19 cellular contexts compared by ENCODE assay signal in the genomic region with DNA sequence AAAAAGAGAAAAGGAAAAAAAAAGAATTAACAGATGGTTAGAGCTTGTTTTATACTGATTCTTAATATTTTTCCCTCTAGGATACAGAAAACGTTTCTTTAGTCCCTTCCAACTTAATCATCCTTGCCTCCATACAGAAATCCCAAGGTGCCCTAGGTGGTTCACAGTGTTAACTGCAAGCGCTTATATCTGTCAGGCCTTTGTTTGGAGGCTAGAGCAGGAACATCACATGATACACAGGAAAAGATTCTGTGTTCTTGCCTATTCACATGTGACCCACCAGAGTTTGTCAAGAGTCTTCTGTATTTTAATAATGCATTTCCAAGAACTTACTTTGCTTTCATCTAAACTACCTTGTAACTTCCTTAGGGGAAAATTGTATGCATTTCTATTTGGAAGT. TPM values are rescaled to one million over a fixed set of nuclear protein-coding genes. Genes with fewer than 3 reads are reported as not detected.
DNase-seq lines count a peak whose midpoint lies in the region; ATAC-seq and TF ChIP-seq lines count a peak whose summit lies in the region.
"Had no signal": no experiment of that assay in that cellular context is flagged by ENCODE, and none has a peak within 500 bp of the region (broad histone marks: within the 10 kb centered on the region; RNA-seq: fewer than 3 reads in every experiment).

No MANE protein-coding gene starts in this region.

- intact Hi-C loops in left ventricle myocardium superior (cut with micrococcal nuclease): no loop called here
- intact Hi-C loops in cardiac septum (cut with DNase I): no loop called here
- intact Hi-C loops in CD4-positive, alpha-beta memory T cell (cut with micrococcal nuclease): no loop called here

- H3K9me3 ChIP-seq in CD4-positive, alpha-beta memory T cell (ENCODE audit: control insufficient read depth in 1 of 2, low read length in 2 of 2): no peaks in the 10 kb centered on the region
- H3K9me3 ChIP-seq: BE2C had no signal

- POLR2A ChIA-PET in CD4-positive, alpha-beta memory T cell (lab: Charles Lee; ENCODE audit: partially characterized antibody): no interaction called here

- TF ChIP-seq CTCF in nephron progenitor cell (IDR thresholded peaks at IDR 0.05): no peak

- peak overlapping the region; percentile 71 for H3K27ac Mint-ChIP-seq in nephron progenitor cell
- H3K27ac Mint-ChIP-seq in CD4-positive, alpha-beta memory T cell: no peak overlapping the region
- H3K27ac Mint-ChIP-seq: CD4-positive, CD25-positive, alpha-beta regulatory T cell; GM23338; HFFc6; IgD-negative memory B cell had no signal

- H3K27me3 Mint-ChIP-seq in nephron progenitor cell (ENCODE audit: low read depth, poor library complexity): peaks cover 4% of the 10 kb centered on the region
- H3K27me3 Mint-ChIP-seq in CD4-positive, alpha-beta memory T cell: no peaks in the 10 kb centered on the region
- H3K27me3 Mint-ChIP-seq: IgD-negative memory B cell had no signal

- no peak overlapping the region for H3K4me3 Mint-ChIP-seq in nephron progenitor cell
- H3K4me3 Mint-ChIP-seq in CD4-positive, alpha-beta memory T cell: no peak overlapping the region
- H3K4me3 Mint-ChIP-seq: CD4-positive, CD25-positive, alpha-beta regulatory T cell; GM23338; HFFc6; IgD-negative memory B cell had no signal

- H3K27ac ChIP-seq in CD4-positive, alpha-beta memory T cell (ENCODE audit: low read depth, low read length): no peak overlapping the region

- no peak overlapping the region for H3K4me3 ChIP-seq in CD4-positive, alpha-beta memory T cell (ENCODE audit: low read length in 2 of 2)
- H3K4me3 ChIP-seq: GM23338 had no signal

- H3K36me3 Mint-ChIP-seq in nephron progenitor cell (ENCODE audit: low read depth): no peaks in the 10 kb centered on the region
- no peaks in the 10 kb centered on the region for H3K36me3 Mint-ChIP-seq in CD4-positive, alpha-beta memory T cell
- H3K36me3 Mint-ChIP-seq: CD4-positive, CD25-positive, alpha-beta regulatory T cell; IgD-negative memory B cell had no signal

- peak; percentile 54 for ATAC-seq in left ventricle myocardium superior
- ATAC-seq in HG03045 (IDR thresholded peaks at IDR 0.05; ENCODE audit: unreplicated experiment): no peak
- no peak for ATAC-seq in esophagus mucosa
- ATAC-seq: GM23338, HepG2 had no signal

- no peaks in the 10 kb centered on the region for H3K36me3 ChIP-seq in CD4-positive, alpha-beta memory T cell (ENCODE audit: insufficient read depth, low read length)
- H3K36me3 ChIP-seq: BE2C had no signal

- peaks cover 28% of the 10 kb centered on the region for H3K4me1 Mint-ChIP-seq in nephron progenitor cell
- H3K4me1 Mint-ChIP-seq in CD4-positive, alpha-beta memory T cell: no peaks in the 10 kb centered on the region
- H3K4me1 Mint-ChIP-seq: CD4-positive, CD25-positive, alpha-beta regulatory T cell had no signal

- no peaks in the 10 kb centered on the region for H3K9me3 Mint-ChIP-seq in nephron progenitor cell
- H3K9me3 Mint-ChIP-seq in CD4-positive, alpha-beta memory T cell: no peaks in the 10 kb centered on the region
- H3K9me3 Mint-ChIP-seq: GM23338, HFFc6, IgD-negative memory B cell had no signal

- DNase-seq in left ventricle myocardium superior (no peak), cardiac septum (ENCODE audit: low spot score) (no peak), NCI-H69 (lab: John Stamatoyannopoulos, UW) (peak; percentile 21), nephron progenitor cell (no peak)
- DNase-seq in CD4-positive, alpha-beta memory T cell: no peak
- DNase-seq: ACHN; BE2C; C1 segment of cervical spinal cord; CD4-positive, CD25-positive, alpha-beta regulatory T cell; DMS153; DMS79; GDM1; HCEC 1CT; HFFc6 had no signal

- H3K27me3 ChIP-seq in CD4-positive, alpha-beta memory T cell (ENCODE audit: insufficient read depth, low read length): no peaks in the 10 kb centered on the region
- H3K27me3 ChIP-seq: BE2C had no signal

- H3K4me1 ChIP-seq in CD4-positive, alpha-beta memory T cell (ENCODE audit: insufficient read depth, low read length): no peaks in the 10 kb centered on the region
- H3K4me1 ChIP-seq: BE2C had no signal

- CTCF ChIA-PET in CD4-positive, alpha-beta memory T cell (lab: Charles Lee; ENCODE audit: partially characterized antibody): interaction anchor here (1.0 kb wide), 1 partner anchor 32 kb away, joined by 5 read pairs; no protein-coding TSS in a partner anchor

RNA-seq across cellular contexts. Expression of a gene that starts 31.3 kb away (rescaled TPM):
- total RNA-seq in left ventricle myocardium superior: 21.4 TPM
- 6.5 TPM for total RNA-seq in cardiac septum
- total RNA-seq in esophagus mucosa: 9.9 TPM
- total RNA-seq in CD4-positive, alpha-beta memory T cell: 1 to 10 TPM; 4.4 to 5.8 TPM
- 1 to 10 TPM; 2.8 to 4.2 TPM for polyA plus RNA-seq in CD4-positive, alpha-beta memory T cell
- total RNA-seq: HFFc6 had no signal

RNA-seq across cellular contexts. Expression of a gene that starts 52.2 kb away (rescaled TPM):
- 160 TPM for total RNA-seq in left ventricle myocardium superior
- 90.5 TPM for total RNA-seq in cardiac septum
- 40.4 TPM for total RNA-seq in esophagus mucosa
- total RNA-seq in CD4-positive, alpha-beta memory T cell: 1 to 10 TPM; 5.9 to 6.8 TPM
- 1 to 10 TPM; 3.1 to 3.8 TPM for polyA plus RNA-seq in CD4-positive, alpha-beta memory T cell
- total RNA-seq: HFFc6 had no signal
